Comparison of ENCODE assay signal across 8 cellular contexts in the genomic region with DNA sequence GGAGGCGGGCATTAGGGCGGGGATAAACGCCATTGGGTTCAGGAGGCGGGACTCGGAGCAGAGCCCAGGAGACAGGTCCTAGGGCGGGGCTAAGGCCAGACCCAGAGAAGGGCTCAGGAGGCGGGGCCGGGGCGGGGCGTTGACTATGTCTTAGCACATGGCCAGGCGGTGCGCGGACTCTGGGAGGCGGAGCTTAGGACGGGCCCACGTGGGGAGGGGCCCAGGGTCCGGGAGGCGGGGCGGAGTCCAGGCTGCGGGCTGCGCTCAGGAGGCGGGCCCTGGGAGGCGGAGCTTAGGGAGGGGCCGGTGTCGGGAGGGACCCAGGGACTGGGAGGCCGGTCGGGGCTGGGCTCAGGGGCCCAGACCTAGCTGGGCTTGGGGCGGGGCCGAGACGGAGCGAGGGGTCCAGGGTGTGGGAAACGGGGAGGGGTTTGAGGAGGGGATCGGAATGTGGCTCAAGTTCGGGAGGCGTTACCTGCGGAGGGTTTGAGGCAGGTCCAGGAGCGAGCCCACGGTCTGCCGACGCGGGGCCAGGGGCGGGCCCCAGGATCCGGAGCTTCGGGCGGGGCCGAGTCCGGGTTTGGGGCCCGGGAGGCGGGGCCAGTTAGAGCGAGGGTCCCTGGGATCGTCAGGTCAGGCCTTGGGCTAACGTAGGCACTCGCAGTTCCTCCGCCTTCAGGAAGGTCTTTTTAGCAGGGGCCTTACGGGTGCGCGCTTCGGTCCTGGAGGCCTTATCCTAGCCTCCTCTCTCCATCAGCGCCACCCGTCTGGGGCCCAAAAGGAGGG. TPM values are rescaled to one million over a fixed set of nuclear protein-coding genes. Genes with fewer than 3 reads are reported as not detected.
DNase-seq lines count a peak whose midpoint lies in the region; ATAC-seq and TF ChIP-seq lines count a peak whose summit lies in the region.
"Not testable (repeated sequence)": the region's sequence is repeated elsewhere in the genome, so short reads cannot be mapped to it uniquely, and the experiment has no call there.

No MANE protein-coding gene starts in this region.

- H4K20me1 ChIP-seq in BLaER1 = not testable (repeated sequence)

- H3K9me3 ChIP-seq in BLaER1; HUES48 (ENCODE audit: control insufficient read depth, insufficient read depth, low read length); lung (ENCODE audit: control insufficient read depth in 2 of 2, insufficient read depth in 1 of 2, low read length in 1 of 2): not testable (repeated sequence)

- H3K27me3 ChIP-seq in BLaER1; HUES48 (ENCODE audit: control insufficient read depth, insufficient read depth, low read length); lung (ENCODE audit: control insufficient read depth, insufficient read depth): not testable (repeated sequence)

- TF ChIP-seq CTCF in lung (IDR thresholded peaks at IDR 0.05; ENCODE audit: control extremely low read depth, extremely low read depth) = not testable (repeated sequence)

- not testable (repeated sequence) for H3K36me3 ChIP-seq in BLaER1; HUES48 (ENCODE audit: control insufficient read depth, insufficient read depth, low read length); lung (ENCODE audit: control insufficient read depth in 2 of 2, insufficient read depth in 2 of 2, low read length in 2 of 2)

- 0 to 1% methylated on average over 48 to 59 of the region's 60 CpGs for WGBS in lung, 2 donors

- peak overlapping the region; percentile 76 for H3K9ac ChIP-seq in BLaER1
- H3K9ac ChIP-seq in HUES48 (ENCODE audit: low read depth, low read length) = peak overlapping the region; percentile 67; the same call in 1 of the 2 replicates

- ATAC-seq in GM21367 (IDR thresholded peaks at IDR 0.05; ENCODE audit: unreplicated experiment) (peak; percentile 32), lung (ENCODE audit: insufficient read depth, low FRiP score) (peak; percentile 45)

- H3K27ac ChIP-seq in BLaER1 (peak overlapping the region; percentile 69), HUES48 (ENCODE audit: low read depth, low read length) (peak overlapping the region; percentile 91), lung (ENCODE audit: low read depth in 1 of 2, low read length in 1 of 2) (peak overlapping the region; percentile 62 to 64)

- DNase-seq in NOMO-1 treated with dmso at 0.1 percent for 144 hours (lab: John Stamatoyannopoulos, UW; ENCODE audit: unreplicated experiment) (peak; percentile 94), ecto neural progenitor cell (ENCODE audit: low spot score) (peak; percentile 96), lung (ENCODE audit: low spot score) (peak; percentile 100)
- DNase-seq in activated CD8-positive, alpha-beta memory T cell treated with anti-CD3 and anti-CD28 coated beads for 24 hours = peak; percentile 99
- peak; percentile 100 for DNase-seq in stimulated activated CD4-positive, alpha-beta T cell treated with anti-CD3 and anti-CD28 coated beads, Interleukin-4, amount 100 ng/mL, for 1 hour

- H3K4me1 ChIP-seq in BLaER1 = peaks cover 27% of the 10 kb centered on the region
- not testable (repeated sequence) for H3K4me1 ChIP-seq in HUES48 (ENCODE audit: control insufficient read depth, insufficient read depth, low read length); lung (ENCODE audit: control insufficient read depth in 2 of 2, insufficient read depth in 2 of 2, low read length in 2 of 2)

- peak overlapping the region; percentile 93 for H3K4me2 ChIP-seq in BLaER1

- peak overlapping the region; percentile 72 for H3K4me3 ChIP-seq in BLaER1
- peak overlapping the region; percentile 98 for H3K4me3 ChIP-seq in HUES48 (ENCODE audit: low read depth, low read length)
- H3K4me3 ChIP-seq in lung = peak overlapping the region; percentile 30

RNA-seq across cellular contexts. Expression of gene ALG1L2, which starts 30.4 kb away (rescaled TPM):
- total RNA-seq in lung = under 1 TPM in 1 of 2 donors, not detected in 1; 0.80 TPM
- polyA plus RNA-seq in lung = not detected

Comparison
In these comparisons a context has a peak if more than half of its experiments do, and no peak if none do; other contexts are left out.
1. Peak in every context shown above with its lines: DNase-seq, ATAC-seq, H3K4me3 ChIP-seq and H3K27ac ChIP-seq.
2. H3K4me3 ChIP-seq: peak in every context shown above with its lines; median percentile 98 in HUES48; 72 in BLaER1; 30 in lung.